ENCODE assay signal across 14 cellular contexts in genomic region chr7:131524699-131525098, GRCh38. TPM values are rescaled to one million over a fixed set of nuclear protein-coding genes. Genes with fewer than 3 reads are reported as not detected.
DNase-seq lines count a peak whose midpoint lies in the region; ATAC-seq and TF ChIP-seq lines count a peak whose summit lies in the region.
"Had no signal": no experiment of that assay in that cellular context is flagged by ENCODE, and none has a peak within 500 bp of the region (broad histone marks: within the 10 kb centered on the region; RNA-seq: fewer than 3 reads in every experiment).

No MANE protein-coding gene starts in this region.

- POLR2A ChIA-PET in HEK293 (lab: Yijun Ruan, JAX) = interaction anchor here (1.2 kb wide), 1 partner anchor 9 kb away, joined by 3 read pairs; no protein-coding TSS in a partner anchor

- no peak overlapping the region for H3K4me2 ChIP-seq in osteoblast (ENCODE audit: insufficient read depth, low read length)
- H3K4me2 ChIP-seq: BLaER1 treated with 17β-estradiol and CSF1 and Interleukin-3, amounts not matched to agents 10 nM and 100 nM had no signal

- no peak for TF ChIP-seq POLR2A in heart left ventricle (IDR thresholded peaks at IDR 0.05)

- ATAC-seq in heart left ventricle = no peak
- no peak for ATAC-seq in left cardiac atrium
- ATAC-seq in central memory CD8-positive, alpha-beta T cell (replicated peaks; ENCODE audit: extremely low read depth, poor library complexity, severe bottlenecking) = no peak
- ATAC-seq in omental fat pad (ENCODE audit: low FRiP score) = no peak

- H3K36me3 ChIP-seq in heart left ventricle (no peaks in the 10 kb centered on the region), HEK293 (ENCODE audit: control insufficient read depth in 2 of 2, insufficient read depth in 1 of 2, low read length in 2 of 2) (no peaks in the 10 kb centered on the region), osteoblast (ENCODE audit: insufficient read depth, low read length) (no peaks in the 10 kb centered on the region)
- H3K36me3 ChIP-seq: BLaER1 treated with 17β-estradiol and CSF1 and Interleukin-3, amounts not matched to agents 10 nM and 100 nM had no signal

- peak overlapping the region in 10 of 12 donors; percentile 6 to 72 (median 53) for H3K27ac ChIP-seq in heart left ventricle
- no peak overlapping the region for H3K27ac ChIP-seq in HEK293 (ENCODE audit: extremely low read depth, low read depth, low read length)
- no peak overlapping the region for H3K27ac ChIP-seq in osteoblast (ENCODE audit: low read depth, low read length)
- H3K27ac ChIP-seq: 22Rv1; BLaER1 treated with 17β-estradiol and CSF1 and Interleukin-3, amounts not matched to agents 10 nM and 100 nM had no signal

- no peak overlapping the region for H2AFZ ChIP-seq in osteoblast (ENCODE audit: low read length)

- H3K4me3 ChIP-seq in heart left ventricle (no peak overlapping the region), HEK293 (ENCODE audit: low read depth, low read length) (no peak overlapping the region), osteoblast (ENCODE audit: insufficient read depth, low read length) (no peak overlapping the region)
- H3K4me3 ChIP-seq: BLaER1 treated with 17β-estradiol and CSF1 and Interleukin-3, amounts not matched to agents 10 nM and 100 nM had no signal

- H3K9me3 ChIP-seq in heart left ventricle = no peaks in the 10 kb centered on the region
- no peaks in the 10 kb centered on the region for H3K9me3 ChIP-seq in HEK293 (ENCODE audit: control insufficient read depth, insufficient read depth, low read depth, low read length)
- no peaks in the 10 kb centered on the region for H3K9me3 ChIP-seq in osteoblast (ENCODE audit: low read depth, low read length)
- H3K9me3 ChIP-seq: BLaER1 treated with 17β-estradiol and CSF1 and Interleukin-3, amounts not matched to agents 10 nM and 100 nM had no signal

- intact Hi-C loops in heart left ventricle (cut with DNase I) (no loop called here), left cardiac atrium (cut with DNase I) (no loop called here)

- CTCF ChIA-PET in HEK293 (lab: Yijun Ruan, JAX) = interaction anchor here (0.7 to 1.6 kb wide), 3 partner anchors 15 to 558 kb away, joined by 3 to 5 read pairs (median 4); no protein-coding TSS in a partner anchor

- no peak for TF ChIP-seq CTCF in heart left ventricle (IDR thresholded peaks at IDR 0.05)
- no peak for TF ChIP-seq CTCF in HEK293 (tag by site-specific recombination; IDR thresholded peaks at IDR 0.05)
- TF ChIP-seq CTCF in osteoblast (IDR thresholded peaks at IDR 0.05; ENCODE audit: extremely low read depth, low read depth, low read length) = no peak
- no peak for TF ChIP-seq CTCF in omental fat pad (IDR thresholded peaks at IDR 0.05)

- no peaks in the 10 kb centered on the region for H3K27me3 ChIP-seq in heart left ventricle
- no peaks in the 10 kb centered on the region for H3K27me3 ChIP-seq in osteoblast (ENCODE audit: insufficient read depth, low read length)
- H3K27me3 ChIP-seq: BLaER1 treated with 17β-estradiol and CSF1 and Interleukin-3, amounts not matched to agents 10 nM and 100 nM had no signal

- peaks cover 22% of the 10 kb centered on the region for H3K79me2 ChIP-seq in osteoblast (ENCODE audit: insufficient read depth, low read length)

- H3K4me1 ChIP-seq in heart left ventricle = peaks cover 5 to 89% (median 45%) of the 10 kb centered on the region in 12 donors
- H3K4me1 ChIP-seq in HEK293 (ENCODE audit: control insufficient read depth, insufficient read depth, low read length) = no peaks in the 10 kb centered on the region
- peaks cover 6% of the 10 kb centered on the region for H3K4me1 ChIP-seq in osteoblast (ENCODE audit: insufficient read depth, low read length)

- peaks cover 9% of the 10 kb centered on the region for H3K4me1 Mint-ChIP-seq in central memory CD8-positive, alpha-beta T cell

- H4K20me1 ChIP-seq in osteoblast (ENCODE audit: insufficient read depth, low read length) = no peaks in the 10 kb centered on the region
- H4K20me1 ChIP-seq: BLaER1 treated with 17β-estradiol and CSF1 and Interleukin-3, amounts not matched to agents 10 nM and 100 nM had no signal

- H3K9me3 Mint-ChIP-seq in central memory CD8-positive, alpha-beta T cell = no peaks in the 10 kb centered on the region
- H3K9me3 Mint-ChIP-seq: CD4-positive, CD25-positive, alpha-beta regulatory T cell had no signal

- DNase-seq in heart left ventricle = no peak
- DNase-seq in left cardiac atrium = no peak
- DNase-seq in central memory CD8-positive, alpha-beta T cell (ENCODE audit: low spot score in 2 of 2) = no peak
- peak; percentile 15 for DNase-seq in osteoblast (ENCODE audit: insufficient read length, low spot score, missing footprints)
- no peak for DNase-seq in omental fat pad (ENCODE audit: low spot score)
- no peak for DNase-seq in hepatic stellate cell (ENCODE audit: low spot score)
- DNase-seq in NCI-H82 treated with DMSO at 0.1 percent for 48 hours (lab: John Stamatoyannopoulos, UW; ENCODE audit: unreplicated experiment) = no peak
- DNase-seq: Calu3; CD4-positive, CD25-positive, alpha-beta regulatory T cell; DMS 273 treated with DMSO at 0.1 percent for 48 hours; H7 had no signal

- peak overlapping the region; percentile 7 for H3K27ac Mint-ChIP-seq in central memory CD8-positive, alpha-beta T cell (ENCODE audit: low read depth)
- H3K27ac Mint-ChIP-seq: CD4-positive, CD25-positive, alpha-beta regulatory T cell had no signal

- H3K27me3 Mint-ChIP-seq in central memory CD8-positive, alpha-beta T cell = peaks cover 46% of the 10 kb centered on the region

- no peak overlapping the region for H3K4me3 Mint-ChIP-seq in central memory CD8-positive, alpha-beta T cell
- H3K4me3 Mint-ChIP-seq: CD4-positive, CD25-positive, alpha-beta regulatory T cell had no signal

- peaks cover 6% of the 10 kb centered on the region for H3K36me3 Mint-ChIP-seq in central memory CD8-positive, alpha-beta T cell (ENCODE audit: insufficient read depth)
- H3K36me3 Mint-ChIP-seq: CD4-positive, CD25-positive, alpha-beta regulatory T cell had no signal

TF ChIP-seq in HEK293, 187 proteins besides CTCF, POLR2A, EP300 and RAD21:
- TF ChIP-seq PRDM6 (tag by site-specific recombination; IDR thresholded peaks at IDR 0.05) (peak; percentile 71), ZNF629 (tag by site-specific recombination; IDR thresholded peaks at IDR 0.05) (no peak)

RNA-seq across cellular contexts. Expression of gene PODXL, which starts 31.7 kb away (rescaled TPM):
- total RNA-seq in heart left ventricle (100 to 1,000 TPM in 1 of 9 donors, 10 to 100 TPM in 8; 57.7 to 230 (median 75.1) TPM), left cardiac atrium (10 to 100 TPM; 45.0 to 90.7 TPM), osteoblast (0.88 and 1.4 TPM in 2 replicates), omental fat pad (100 to 1,000 TPM in 1 of 4 donors, 10 to 100 TPM in 3; 40.0 to 102 (median 71.6) TPM)
- 10 to 100 TPM; 30.9 to 64.6 TPM for polyA plus RNA-seq in heart left ventricle

Comparison
In these comparisons a context has a peak if more than half of its experiments do, and no peak if none do; other contexts are left out.
1. H3K27ac ChIP-seq: peak in heart left ventricle (10 of 12); none in HEK293 (single experiment) and osteoblast (single experiment).
2. RNA of gene PODXL, which starts 31.7 kb away (total RNA-seq): 45.0 to 90.7 TPM in left cardiac atrium, 57.7 to 230 TPM in heart left ventricle and 40.0 to 102 TPM in omental fat pad; 0.88 to 1.4 TPM in osteoblast; every median in the first group is over 10 times any median in the second.